Comparison of ENCODE assay signal across 11 cellular contexts in the genomic region with DNA sequence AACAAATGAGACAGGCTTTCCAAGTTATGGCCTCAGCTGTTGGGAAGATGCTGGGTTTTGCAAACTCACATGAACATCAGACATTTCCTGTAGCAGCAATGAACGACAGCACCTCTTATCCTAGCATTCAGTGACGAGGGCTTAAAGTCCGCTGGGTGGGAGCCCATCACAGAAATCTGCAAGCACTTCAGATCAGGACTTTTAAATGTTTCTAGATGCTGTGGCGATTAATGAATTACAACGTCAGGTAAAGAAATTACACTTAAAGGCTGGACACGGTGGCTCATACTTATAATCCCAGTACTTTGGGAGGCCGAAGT. TPM values are rescaled to one million over a fixed set of nuclear protein-coding genes. Genes with fewer than 3 reads are reported as not detected.
A peak's percentile ranks its signal among the peaks of the same experiment; 100 is the strongest.
DNase-seq lines count a peak whose midpoint lies in the region; ATAC-seq and TF ChIP-seq lines count a peak whose summit lies in the region.
"Had no signal": no experiment of that assay in that cellular context is flagged by ENCODE, and none has a peak within 500 bp of the region (broad histone marks: within the 10 kb centered on the region; RNA-seq: fewer than 3 reads in every experiment).

No MANE protein-coding gene starts in this region.

- H3K4me3 ChIP-seq in foreskin fibroblast (ENCODE audit: low read depth in 1 of 2, low read length in 2 of 2), result peak overlapping the region; percentile 82 to 91
- H3K4me3 ChIP-seq in thoracic aorta, result peak overlapping the region; percentile 52

- H3K27ac Mint-ChIP-seq in activated CD4-positive, alpha-beta T cell treated with anti-CD3 and anti-CD28 coated beads for 36 hours, result peak overlapping the region; percentile 94
- peak overlapping the region; percentile 90 for H3K27ac Mint-ChIP-seq in activated CD8-positive, alpha-beta T cell treated with anti-CD3 and anti-CD28 coated beads, Interleukin-2, amount 10 ng/mL, durations not matched to agents 7 days and 5 days

- TF ChIP-seq CTCF in foreskin fibroblast (IDR thresholded peaks at IDR 0.05; ENCODE audit: low read depth, low read length) (no peak), thoracic aorta (IDR thresholded peaks at IDR 0.05) (no peak)

- POLR2A ChIA-PET in activated CD4-positive, alpha-beta T cell treated with anti-CD3 and anti-CD28 coated beads for 36 hours (lab: Charles Lee), result interaction anchor here (0.6 to 2.1 kb wide), 8 partner anchors 10 to 190 kb away, joined by 3 to 21 read pairs (median 3); a partner anchor contains a TSS
- POLR2A ChIA-PET in activated CD8-positive, alpha-beta T cell treated with anti-CD3 and anti-CD28 coated beads, Interleukin-2, amount 10 ng/mL, durations not matched to agents 7 days and 5 days (lab: Charles Lee), result interaction anchor here (0.6 to 1.9 kb wide), 8 partner anchors 25 to 1102 kb away, joined by 3 to 10 read pairs (median 4); a partner anchor contains a TSS

- peaks cover 73% of the 10 kb centered on the region for H3K36me3 Mint-ChIP-seq in activated CD4-positive, alpha-beta T cell treated with anti-CD3 and anti-CD28 coated beads for 36 hours (ENCODE audit: low read depth)
- peaks cover 78% of the 10 kb centered on the region for H3K36me3 Mint-ChIP-seq in activated CD8-positive, alpha-beta T cell treated with anti-CD3 and anti-CD28 coated beads, Interleukin-2, amount 10 ng/mL, durations not matched to agents 7 days and 5 days (ENCODE audit: low read depth)

- H3K36me3 ChIP-seq in thoracic aorta, result peaks cover 12% of the 10 kb centered on the region

- H3K9me3 ChIP-seq in thoracic aorta, result no peaks in the 10 kb centered on the region
- H3K9me3 ChIP-seq: tibial artery had no signal

- no peak for DNase-seq in activated CD4-positive, alpha-beta T cell treated with anti-CD3 and anti-CD28 coated beads for 36 hours
- no peak for DNase-seq in activated CD4-positive, alpha-beta T cell treated with anti-CD3 and anti-CD28 coated beads, Interleukin-2, amount 50 U/mL, for 4 hours
- no peak for DNase-seq in activated CD8-positive, alpha-beta T cell treated with anti-CD3 and anti-CD28 coated beads, Interleukin-2, amount 10 ng/mL, durations not matched to agents 7 days and 5 days
- peak in 1 of 2 donors; percentile 28 for DNase-seq in foreskin fibroblast
- DNase-seq in thoracic aorta (ENCODE audit: low spot score), result no peak
- no peak for DNase-seq in OCI-M2 (lab: John Stamatoyannopoulos, UW; ENCODE audit: unreplicated experiment)
- DNase-seq in activated CD8-positive, alpha-beta memory T cell treated with anti-CD3 and anti-CD28 coated beads, Interleukin-2, amount 50 U/mL, for 48 hours, result no peak
- DNase-seq: ACHN, NCI-H524 treated with DMSO at 0.1 percent for 48 hours, tibial artery had no signal

- no peak overlapping the region for H3K27ac ChIP-seq in thoracic aorta

- H3K4me1 ChIP-seq in thoracic aorta (ENCODE audit: control insufficient read depth in 1 of 2, low read depth in 2 of 2), result peaks cover 23 to 44% of the 10 kb centered on the region in 2 donors

- CTCF ChIA-PET in activated CD4-positive, alpha-beta T cell treated with anti-CD3 and anti-CD28 coated beads for 36 hours (lab: Charles Lee), result interaction anchor here (0.6 to 3.1 kb wide), 16 partner anchors 8 to 393 kb away, joined by 3 to 28 read pairs (median 4); a partner anchor contains a TSS
- CTCF ChIA-PET in activated CD8-positive, alpha-beta T cell treated with anti-CD3 and anti-CD28 coated beads, Interleukin-2, amount 10 ng/mL, durations not matched to agents 7 days and 5 days (lab: Charles Lee), result interaction anchor here (0.6 to 3.3 kb wide), 36 partner anchors 9 to 574 kb away, joined by 3 to 35 read pairs (median 4); a partner anchor contains a TSS

- H3K27me3 Mint-ChIP-seq in activated CD4-positive, alpha-beta T cell treated with anti-CD3 and anti-CD28 coated beads for 36 hours, result peaks cover under 1% of the 10 kb centered on the region
- H3K27me3 Mint-ChIP-seq in activated CD8-positive, alpha-beta T cell treated with anti-CD3 and anti-CD28 coated beads, Interleukin-2, amount 10 ng/mL, durations not matched to agents 7 days and 5 days (ENCODE audit: low read depth), result no peaks in the 10 kb centered on the region

- intact Hi-C loops in activated CD4-positive, alpha-beta T cell treated with anti-CD3 and anti-CD28 coated beads for 36 hours (cut with DNase I, micrococcal nuclease), result loop anchor here (1.0 to 5.0 kb wide), 7 partner anchors 39 to 1267 kb away; a partner anchor contains a TSS

- no peaks in the 10 kb centered on the region for H3K27me3 ChIP-seq in thoracic aorta (replicated peaks; ENCODE audit: insufficient read depth)
- H3K27me3 ChIP-seq: tibial artery had no signal

- peaks cover 78% of the 10 kb centered on the region for H3K4me1 Mint-ChIP-seq in activated CD4-positive, alpha-beta T cell treated with anti-CD3 and anti-CD28 coated beads for 36 hours
- peaks cover 83% of the 10 kb centered on the region for H3K4me1 Mint-ChIP-seq in activated CD8-positive, alpha-beta T cell treated with anti-CD3 and anti-CD28 coated beads, Interleukin-2, amount 10 ng/mL, durations not matched to agents 7 days and 5 days (ENCODE audit: low read depth)

- no peaks in the 10 kb centered on the region for H3K9me3 Mint-ChIP-seq in activated CD4-positive, alpha-beta T cell treated with anti-CD3 and anti-CD28 coated beads for 36 hours (ENCODE audit: low read depth)
- no peaks in the 10 kb centered on the region for H3K9me3 Mint-ChIP-seq in activated CD8-positive, alpha-beta T cell treated with anti-CD3 and anti-CD28 coated beads, Interleukin-2, amount 10 ng/mL, durations not matched to agents 7 days and 5 days (ENCODE audit: insufficient read depth)

- peak overlapping the region; percentile 90 for H3K4me3 Mint-ChIP-seq in activated CD4-positive, alpha-beta T cell treated with anti-CD3 and anti-CD28 coated beads for 36 hours
- peak overlapping the region; percentile 94 for H3K4me3 Mint-ChIP-seq in activated CD8-positive, alpha-beta T cell treated with anti-CD3 and anti-CD28 coated beads, Interleukin-2, amount 10 ng/mL, durations not matched to agents 7 days and 5 days

- ATAC-seq in activated CD4-positive, alpha-beta T cell treated with anti-CD3 and anti-CD28 coated beads for 36 hours, result no peak
- ATAC-seq in activated CD8-positive, alpha-beta T cell treated with anti-CD3 and anti-CD28 coated beads, Interleukin-2, amount 10 ng/mL, durations not matched to agents 7 days and 5 days, result no peak
- ATAC-seq in thoracic aorta (ENCODE audit: insufficient number of reproducible peaks, low FRiP score, low read depth), result no peak
- ATAC-seq in HG02642 (IDR thresholded peaks at IDR 0.05; ENCODE audit: poor library complexity, unreplicated experiment), result no peak

RNA-seq across cellular contexts. Expression of a gene that starts 3.8 kb away (rescaled TPM):
- 10 to 100 TPM; 42.8 to 52.9 TPM for total RNA-seq in activated CD4-positive, alpha-beta T cell treated with anti-CD3 and anti-CD28 coated beads for 36 hours
- 10 to 100 TPM; 52.6 to 53.2 TPM for total RNA-seq in activated CD8-positive, alpha-beta T cell treated with anti-CD3 and anti-CD28 coated beads, Interleukin-2, amount 10 ng/mL, durations not matched to agents 7 days and 5 days
- 10 to 100 TPM; 36.0 to 36.3 TPM for total RNA-seq in thoracic aorta

RNA-seq across cellular contexts. Expression of a gene that starts 13.9 kb away (rescaled TPM):
- 100 to 1,000 TPM; 107 to 120 TPM for total RNA-seq in activated CD4-positive, alpha-beta T cell treated with anti-CD3 and anti-CD28 coated beads for 36 hours
- 100 to 1,000 TPM; 141 to 151 TPM for total RNA-seq in activated CD8-positive, alpha-beta T cell treated with anti-CD3 and anti-CD28 coated beads, Interleukin-2, amount 10 ng/mL, durations not matched to agents 7 days and 5 days
- 10 to 100 TPM; 16.2 to 32.1 TPM for total RNA-seq in thoracic aorta
